In genomic region chr9:34638138-34638445, GRCh38 we compare ENCODE assay signal across 8 cellular contexts. TPM values are rescaled to one million over a fixed set of nuclear protein-coding genes. Genes with fewer than 3 reads are reported as not detected.
DNase-seq lines count a peak whose midpoint lies in the region; ATAC-seq and TF ChIP-seq lines count a peak whose summit lies in the region.

No MANE protein-coding gene starts in this region.

- H3K27ac Mint-ChIP-seq in GM23338 (peak overlapping the region; percentile 83), activated B cell treated with CpG ODN at 0.5 μM for 24 hours (peak overlapping the region; percentile 78), glutamatergic neuron (ENCODE audit: unreplicated experiment) (peak overlapping the region; percentile 87)

- H2AFZ ChIP-seq in GM23338 = peak overlapping the region; percentile 45

- H3K27me3 Mint-ChIP-seq in GM23338 (ENCODE audit: insufficient read depth, low read depth, poor library complexity) (peaks cover 20% of the 10 kb centered on the region), activated B cell treated with CpG ODN at 0.5 μM for 24 hours (no peaks in the 10 kb centered on the region), glutamatergic neuron (ENCODE audit: unreplicated experiment) (peaks cover 4% of the 10 kb centered on the region)

- H3K4me3 ChIP-seq in GM23338 = peak overlapping the region; percentile 84
- peak overlapping the region; percentile 48 to 85 (median 69) for H3K4me3 ChIP-seq in skin epidermis

- no peak for ATAC-seq in GM23338
- no peak for ATAC-seq in activated B cell treated with CpG ODN at 0.5 μM for 24 hours (ENCODE audit: low read depth)

- no peaks in the 10 kb centered on the region for H3K9me2 ChIP-seq in GM23338 (ENCODE audit: insufficient read depth)

- peaks cover 13% of the 10 kb centered on the region for H3K27me3 ChIP-seq in GM23338 (ENCODE audit: insufficient read depth)

- DNase-seq in GM23338 (ENCODE audit: low spot score) = no peak
- DNase-seq in activated B cell treated with CpG ODN at 0.5 μM for 24 hours = no peak
- DNase-seq in glutamatergic neuron = no peak
- DNase-seq in GM03348 (ENCODE audit: low spot score) = no peak
- no peak for DNase-seq in NOMO-1 (lab: John Stamatoyannopoulos, UW; ENCODE audit: unreplicated experiment in 2 of 2)
- no peak for DNase-seq in cerebellar nuclear complex (lab: John Stamatoyannopoulos, UW)
- no peak for DNase-seq in stimulated activated CD4-positive, alpha-beta T cell treated with anti-CD3 and anti-CD28 coated beads, Interleukin-12 subunit alpha, Interleukin-12 subunit beta, amount 100 ng/mL, for 4 hours

- CTCF ChIA-PET in activated B cell treated with CpG ODN at 0.5 μM for 24 hours (lab: Charles Lee) = interaction anchor here (1.4 to 5.2 kb wide), 4 partner anchors 9 to 27 kb away, joined by 3 to 62 read pairs (median 15); partner anchors contain the start of genes GALT and RPP25L

- H3K9me3 Mint-ChIP-seq in GM23338 = no peaks in the 10 kb centered on the region
- H3K9me3 Mint-ChIP-seq in activated B cell treated with CpG ODN at 0.5 μM for 24 hours = no peaks in the 10 kb centered on the region
- peaks cover 4% of the 10 kb centered on the region for H3K9me3 Mint-ChIP-seq in glutamatergic neuron (ENCODE audit: unreplicated experiment)

- H3K4me3 Mint-ChIP-seq in GM23338 (peak overlapping the region; percentile 90), activated B cell treated with CpG ODN at 0.5 μM for 24 hours (peak overlapping the region; percentile 87), glutamatergic neuron (ENCODE audit: unreplicated experiment) (peak overlapping the region; percentile 83)

- no peaks in the 10 kb centered on the region for H3K36me3 ChIP-seq in GM23338 (ENCODE audit: insufficient read depth)

- H3K36me3 Mint-ChIP-seq in GM23338 (ENCODE audit: low read depth) (peaks cover 26% of the 10 kb centered on the region), activated B cell treated with CpG ODN at 0.5 μM for 24 hours (ENCODE audit: low read depth) (peaks cover 2% of the 10 kb centered on the region), glutamatergic neuron (ENCODE audit: unreplicated experiment) (no peaks in the 10 kb centered on the region)

- H3K4me2 ChIP-seq in GM23338 = peak overlapping the region; percentile 92

- H4K20me1 ChIP-seq in GM23338 (replicated peaks; ENCODE audit: insufficient read depth) = peaks cover 3% of the 10 kb centered on the region

- TF ChIP-seq CTCF in GM23338 (conservative IDR thresholded peaks at IDR 0.05; ENCODE audit: low read depth in 2 of 2) (no peak), activated B cell treated with CpG ODN at 0.5 μM for 24 hours (IDR thresholded peaks at IDR 0.05) (no peak), glutamatergic neuron (IDR thresholded peaks at IDR 0.05; ENCODE audit: partially characterized antibody, unreplicated experiment) (no peak)

- peaks cover 12% of the 10 kb centered on the region; the same call in 1 of the 2 replicates for H3K79me2 ChIP-seq in GM23338 (replicated peaks; ENCODE audit: insufficient read depth)

- H3K4me1 Mint-ChIP-seq in GM23338 (peaks cover 24% of the 10 kb centered on the region), activated B cell treated with CpG ODN at 0.5 μM for 24 hours (peaks cover 29% of the 10 kb centered on the region), glutamatergic neuron (ENCODE audit: low read depth, unreplicated experiment) (peaks cover 21% of the 10 kb centered on the region)

- H3K4me1 ChIP-seq in GM23338 (ENCODE audit: insufficient read depth) = peaks cover 8% of the 10 kb centered on the region

- H3K27ac ChIP-seq in GM23338 (ENCODE audit: low read depth) (no peak overlapping the region), skin epidermis (peak overlapping the region in 20 of 21 experiments; percentile 73 to 92 (median 88))

- intact Hi-C loops in activated B cell treated with CpG ODN at 0.5 μM for 24 hours (cut with micrococcal nuclease) = loop anchor here (1.0 to 10.0 kb wide), 3 partner anchors 180 to 347 kb away; partner anchors contain the start of genes DNAI1, DNAJB5, FAM219A and KIF24

- peaks cover 8% of the 10 kb centered on the region; the same call in 1 of the 2 replicates for H3F3A ChIP-seq in GM23338 (replicated peaks; ENCODE audit: low read depth)

- POLR2A ChIA-PET in activated B cell treated with CpG ODN at 0.5 μM for 24 hours (lab: Charles Lee) = interaction anchor here (0.6 to 5.5 kb wide), 12 partner anchors 9 to 1046 kb away, joined by 3 to 44 read pairs (median 6); partner anchors contain the start of genes ARID3C, DCTN3, FAM219A and GALT

TF ChIP-seq in GM23338, 12 proteins besides CTCF, POLR2A, EP300 and RAD21 (continues in another document):
- TF ChIP-seq JUNB (IDR thresholded peaks at IDR 0.05; ENCODE audit: unreplicated experiment) (no peak), POLR2AphosphoS5 (IDR thresholded peaks at IDR 0.05; ENCODE audit: low read depth) (no peak), EZH2phosphoT487 (IDR thresholded peaks at IDR 0.05; ENCODE audit: unreplicated experiment) (no peak), ZNF331 (CRISPR knock-in tag; IDR thresholded peaks at IDR 0.05; ENCODE audit: low read depth) (no peak)

RNA-seq across cellular contexts. Expression of gene SIGMAR1, which starts 0.5 kb away (rescaled TPM):
- total RNA-seq in GM23338 (2014; rRNA removed; shearing (Covaris generic)) = 104 and 167 TPM in 2 replicates
- 76.4 and 82.3 TPM in 2 replicates for polyA plus RNA-seq in GM23338 (2016; fragmentation: Nextera tagmentation; extraction: Ambion mirVana)
- total RNA-seq in activated B cell treated with CpG ODN at 0.5 μM for 24 hours = 27.2 TPM in 2 replicates
- total RNA-seq in glutamatergic neuron (ENCODE audit: unreplicated experiment) = 44.4 TPM

RNA-seq across cellular contexts. Expression of gene GALT, which starts 8.4 kb away (rescaled TPM):
- total RNA-seq in GM23338 (2014; rRNA removed; shearing (Covaris generic)) = 14.5 and 31.5 TPM in 2 replicates
- polyA plus RNA-seq in GM23338 (2016; fragmentation: Nextera tagmentation; extraction: Ambion mirVana) = 31.6 and 35.1 TPM in 2 replicates
- total RNA-seq in activated B cell treated with CpG ODN at 0.5 μM for 24 hours (55.9 and 62.5 TPM in 2 replicates), glutamatergic neuron (ENCODE audit: unreplicated experiment) (57.5 TPM)

RNA-seq across cellular contexts. Expression of gene ARID3C, which starts 9.2 kb away (rescaled TPM):
- total RNA-seq in GM23338 (2014; rRNA removed; shearing (Covaris generic)) = 0.49 TPM in 1 of 2 replicates, not detected in the other
- not detected in 2 replicates for polyA plus RNA-seq in GM23338 (2016; fragmentation: Nextera tagmentation; extraction: Ambion mirVana)
- total RNA-seq in activated B cell treated with CpG ODN at 0.5 μM for 24 hours (not detected in 2 replicates), glutamatergic neuron (ENCODE audit: unreplicated experiment) (not detected)

RNA-seq across cellular contexts. Expression of gene IL11RA, which starts 13.9 kb away (rescaled TPM):
- total RNA-seq in GM23338 (2014; rRNA removed; shearing (Covaris generic)) = 4.9 and 5.8 TPM in 2 replicates
- polyA plus RNA-seq in GM23338 (2016; fragmentation: Nextera tagmentation; extraction: Ambion mirVana) = 3.1 and 4.0 TPM in 2 replicates
- 11.2 and 18.8 TPM in 2 replicates for total RNA-seq in activated B cell treated with CpG ODN at 0.5 μM for 24 hours
- total RNA-seq in glutamatergic neuron (ENCODE audit: unreplicated experiment) = 28.8 TPM

RNA-seq across cellular contexts. Expression of gene DCTN3, which starts 17.8 kb away (rescaled TPM):
- 12.9 and 20.6 TPM in 2 replicates for total RNA-seq in GM23338 (2014; rRNA removed; shearing (Covaris generic))
- polyA plus RNA-seq in GM23338 (2016; fragmentation: Nextera tagmentation; extraction: Ambion mirVana) = 17.9 and 23.2 TPM in 2 replicates
- total RNA-seq in activated B cell treated with CpG ODN at 0.5 μM for 24 hours (63.9 and 64.3 TPM in 2 replicates), glutamatergic neuron (ENCODE audit: unreplicated experiment) (119 TPM)
